In genomic region chr19:18386543-18387251, GRCh38 we compare ENCODE assay signal across 6 cellular contexts. TPM values are rescaled to one million over a fixed set of nuclear protein-coding genes. Genes with fewer than 3 reads are reported as not detected.
DNase-seq lines count a peak whose midpoint lies in the region; ATAC-seq and TF ChIP-seq lines count a peak whose summit lies in the region.

No MANE protein-coding gene starts in this region.

- in situ Hi-C loops in KBM-7 (cut with MboI; ENCODE audit: low pct_unique_long_range_greater_than_20kb, low sequenced_read_pairs), result no loop called here

- WGBS in heart left ventricle, 4 donors, result 81 to 94% (median 86%) methylated on average over 11 to 13 of the region's 13 CpGs
- 83% methylated on average over 13 of the region's 13 CpGs for WGBS in right cardiac atrium

- TF ChIP-seq POLR2A in heart left ventricle (IDR thresholded peaks at IDR 0.05) (no peak), vagina (IDR thresholded peaks at IDR 0.05) (no peak)

- TF ChIP-seq CTCF in heart left ventricle (IDR thresholded peaks at IDR 0.05), result no peak
- no peak for TF ChIP-seq CTCF in vagina (IDR thresholded peaks at IDR 0.05)

- peak overlapping the region in 1 of 12 donors; percentile 86 for H3K27ac ChIP-seq in heart left ventricle
- H3K27ac ChIP-seq in right cardiac atrium (ENCODE audit: low read length), result no peak overlapping the region
- peak overlapping the region; percentile 79 for H3K27ac ChIP-seq in vagina

- intact Hi-C loops in heart left ventricle (cut with DNase I) (loop anchor here in 2 of 10 donors (5.0 to 10.0 kb wide), 2 partner anchors 34 to 112 kb away; partner anchors contain the start of gene IQCN (in 1 of the 2)), right cardiac atrium (cut with DNase I) (no loop called here), vagina (cut with DNase I) (no loop called here)

- H3K4me1 ChIP-seq in heart left ventricle (peaks cover 0 to 39% (median 15%) of the 10 kb centered on the region in 12 donors), right cardiac atrium (ENCODE audit: control insufficient read depth, insufficient read depth, low read length) (no peaks in the 10 kb centered on the region), vagina (peaks cover 22% of the 10 kb centered on the region)

- ATAC-seq in heart left ventricle (no peak), right cardiac atrium (no peak), GM21576 (IDR thresholded peaks at IDR 0.05; ENCODE audit: unreplicated experiment) (no peak)

- H3K4me3 ChIP-seq in heart left ventricle, result peak overlapping the region in 8 of 12 donors; percentile 9 to 59 (median 28)
- no peak overlapping the region for H3K4me3 ChIP-seq in right cardiac atrium (ENCODE audit: low read length)
- peak overlapping the region; percentile 9 for H3K4me3 ChIP-seq in iPS-11a (ENCODE audit: low read depth, low read length)
- H3K4me3 ChIP-seq in vagina, result peak overlapping the region; percentile 23 to 36

- H3K9me3 ChIP-seq in heart left ventricle, result peaks cover 0 to 4% (median 0%) of the 10 kb centered on the region in 12 donors
- H3K9me3 ChIP-seq in right cardiac atrium (ENCODE audit: control insufficient read depth, low read length), result no peaks in the 10 kb centered on the region
- no peaks in the 10 kb centered on the region for H3K9me3 ChIP-seq in vagina

- H3K27me3 ChIP-seq in heart left ventricle (no peaks in the 10 kb centered on the region), right cardiac atrium (ENCODE audit: control insufficient read depth, insufficient read depth) (no peaks in the 10 kb centered on the region), vagina (no peaks in the 10 kb centered on the region)

- DNase-seq in heart left ventricle (no peak), right cardiac atrium (no peak), vagina (ENCODE audit: extremely low spot score in 2 of 2) (no peak), KBM-7 (no peak)

- H3K36me3 ChIP-seq in heart left ventricle, result peaks cover 0 to 24% (median 0%) of the 10 kb centered on the region in 9 donors
- no peaks in the 10 kb centered on the region for H3K36me3 ChIP-seq in vagina

RNA-seq across cellular contexts. Expression of gene GDF15, which starts 0.7 kb away (rescaled TPM):
- total RNA-seq in heart left ventricle (1 to 10 TPM in 4 of 9 donors, under 1 TPM in 5; 0.69 to 5.7 (median 0.99) TPM), right cardiac atrium (under 1 TPM in 3 of 4 donors, not detected in 1; 0.50 to 0.60 (median 0.53) TPM), vagina (25.5 TPM)
- polyA plus RNA-seq in heart left ventricle (under 1 TPM; 0.33 to 0.50 TPM), right cardiac atrium (0.25 TPM)

RNA-seq across cellular contexts. Expression of gene LRRC25, which starts 10.7 kb away (rescaled TPM):
- total RNA-seq in heart left ventricle (10 to 100 TPM in 2 of 9 donors, 1 to 10 TPM in 6, under 1 TPM in 1; 0.83 to 33.0 (median 3.1) TPM), right cardiac atrium (1 to 10 TPM; 3.1 to 4.3 (median 3.7) TPM), vagina (3.9 TPM)
- polyA plus RNA-seq in heart left ventricle (1 to 10 TPM in 1 of 2 donors, under 1 TPM in 1; 0.88 to 2.8 TPM), right cardiac atrium (1.5 TPM)

RNA-seq across cellular contexts. Expression of gene SSBP4, which starts 32.5 kb away (rescaled TPM):
- 10 to 100 TPM; 23.5 to 89.8 (median 29.4) TPM for total RNA-seq in heart left ventricle
- polyA plus RNA-seq in heart left ventricle, result 10 to 100 TPM; 29.1 to 37.3 TPM
- total RNA-seq in right cardiac atrium, result 10 to 100 TPM; 32.7 to 40.0 (median 37.8) TPM
- polyA plus RNA-seq in right cardiac atrium, result 36.2 TPM
- total RNA-seq in vagina, result 72.7 TPM

RNA-seq across cellular contexts. Expression of gene PGPEP1, which starts 46.3 kb away (rescaled TPM):
- total RNA-seq in heart left ventricle (10 to 100 TPM; 22.5 to 58.6 (median 44.6) TPM), right cardiac atrium (10 to 100 TPM; 31.3 to 42.0 (median 35.0) TPM), vagina (27.5 TPM)
- polyA plus RNA-seq in heart left ventricle (10 to 100 TPM; 26.7 to 31.8 TPM), right cardiac atrium (17.4 TPM)

RNA-seq across cellular contexts. Expression of gene ISYNA1, which starts 51.2 kb away (rescaled TPM):
- total RNA-seq in heart left ventricle (10 to 100 TPM; 17.6 to 60.6 (median 24.0) TPM), right cardiac atrium (10 to 100 TPM; 36.9 to 55.4 (median 45.3) TPM), vagina (57.5 TPM)
- polyA plus RNA-seq in heart left ventricle (10 to 100 TPM; 14.0 to 52.6 TPM), right cardiac atrium (50.7 TPM)
